In the genomic region with DNA sequence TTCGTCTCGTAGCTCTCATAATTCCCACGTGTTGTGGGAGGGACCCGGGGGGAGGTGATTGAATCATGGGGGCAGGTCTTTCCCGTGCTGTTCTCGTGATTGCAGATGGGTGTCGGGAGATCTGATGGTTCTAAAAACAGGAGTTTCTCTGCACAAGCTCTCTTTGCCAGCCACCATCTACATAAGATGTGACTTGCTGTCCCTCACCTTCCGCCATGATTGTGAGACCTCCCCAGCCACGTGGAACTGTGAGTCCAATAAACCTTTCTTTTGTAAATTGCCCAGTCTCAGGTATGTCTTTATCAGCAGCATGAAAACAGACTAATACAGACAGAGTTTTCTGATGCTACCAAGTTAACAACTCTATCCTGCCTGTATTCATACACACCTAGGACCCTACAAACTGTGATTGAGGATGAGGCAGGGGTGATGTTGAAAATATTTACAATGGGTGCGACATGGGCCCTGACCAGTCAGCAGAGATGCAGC, we compare ENCODE assay signal across 1 cellular context.
A peak's percentile ranks its signal among the peaks of the same experiment; 100 is the strongest.
TF ChIP-seq lines count a peak whose summit lies in the region.

No MANE protein-coding gene starts in this region.

TF ChIP-seq in HepG2, 621 proteins besides CTCF, POLR2A, EP300 and RAD21 (continued from another document and continues in another):
- TF ChIP-seq, protein P1, sequence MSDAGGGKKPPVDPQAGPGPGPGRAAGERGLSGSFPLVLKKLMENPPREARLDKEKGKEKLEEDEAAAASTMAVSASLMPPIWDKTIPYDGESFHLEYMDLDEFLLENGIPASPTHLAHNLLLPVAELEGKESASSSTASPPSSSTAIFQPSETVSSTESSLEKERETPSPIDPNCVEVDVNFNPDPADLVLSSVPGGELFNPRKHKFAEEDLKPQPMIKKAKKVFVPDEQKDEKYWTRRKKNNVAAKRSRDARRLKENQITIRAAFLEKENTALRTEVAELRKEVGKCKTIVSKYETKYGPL (CRISPR knock-in tag; IDR thresholded peaks at IDR 0.05): no peak
- TF ChIP-seq, protein P2, sequence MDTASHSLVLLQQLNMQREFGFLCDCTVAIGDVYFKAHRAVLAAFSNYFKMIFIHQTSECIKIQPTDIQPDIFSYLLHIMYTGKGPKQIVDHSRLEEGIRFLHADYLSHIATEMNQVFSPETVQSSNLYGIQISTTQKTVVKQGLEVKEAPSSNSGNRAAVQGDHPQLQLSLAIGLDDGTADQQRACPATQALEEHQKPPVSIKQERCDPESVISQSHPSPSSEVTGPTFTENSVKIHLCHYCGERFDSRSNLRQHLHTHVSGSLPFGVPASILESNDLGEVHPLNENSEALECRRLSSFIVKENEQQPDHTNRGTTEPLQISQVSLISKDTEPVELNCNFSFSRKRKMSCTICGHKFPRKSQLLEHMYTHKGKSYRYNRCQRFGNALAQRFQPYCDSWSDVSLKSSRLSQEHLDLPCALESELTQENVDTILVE (CRISPR knock-in tag; IDR thresholded peaks at IDR 0.05): 0 out of 2 replicates have a peak, but pooled peaks have one; percentile 20
- TF ChIP-seq RFX3 (CRISPR knock-in tag; IDR thresholded peaks at IDR 0.05): no peak
- TF ChIP-seq, protein P3, sequence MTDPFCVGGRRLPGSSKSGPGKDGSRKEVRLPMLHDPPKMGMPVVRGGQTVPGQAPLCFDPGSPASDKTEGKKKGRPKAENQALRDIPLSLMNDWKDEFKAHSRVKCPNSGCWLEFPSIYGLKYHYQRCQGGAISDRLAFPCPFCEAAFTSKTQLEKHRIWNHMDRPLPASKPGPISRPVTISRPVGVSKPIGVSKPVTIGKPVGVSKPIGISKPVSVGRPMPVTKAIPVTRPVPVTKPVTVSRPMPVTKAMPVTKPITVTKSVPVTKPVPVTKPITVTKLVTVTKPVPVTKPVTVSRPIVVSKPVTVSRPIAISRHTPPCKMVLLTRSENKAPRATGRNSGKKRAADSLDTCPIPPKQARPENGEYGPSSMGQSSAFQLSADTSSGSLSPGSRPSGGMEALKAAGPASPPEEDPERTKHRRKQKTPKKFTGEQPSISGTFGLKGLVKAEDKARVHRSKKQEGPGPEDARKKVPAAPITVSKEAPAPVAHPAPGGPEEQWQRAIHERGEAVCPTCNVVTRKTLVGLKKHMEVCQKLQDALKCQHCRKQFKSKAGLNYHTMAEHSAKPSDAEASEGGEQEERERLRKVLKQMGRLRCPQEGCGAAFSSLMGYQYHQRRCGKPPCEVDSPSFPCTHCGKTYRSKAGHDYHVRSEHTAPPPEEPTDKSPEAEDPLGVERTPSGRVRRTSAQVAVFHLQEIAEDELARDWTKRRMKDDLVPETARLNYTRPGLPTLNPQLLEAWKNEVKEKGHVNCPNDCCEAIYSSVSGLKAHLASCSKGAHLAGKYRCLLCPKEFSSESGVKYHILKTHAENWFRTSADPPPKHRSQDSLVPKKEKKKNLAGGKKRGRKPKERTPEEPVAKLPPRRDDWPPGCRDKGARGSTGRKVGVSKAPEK (CRISPR knock-in tag; IDR thresholded peaks at IDR 0.05; ENCODE audit: borderline replicate concordance): no peak
- no peak for TF ChIP-seq ZNF7 (CRISPR knock-in tag; IDR thresholded peaks at IDR 0.05)
- TF ChIP-seq KDM1A (CRISPR knock-in tag; IDR thresholded peaks at IDR 0.05): no peak
- no peak for TF ChIP-seq NCOA5 (CRISPR knock-in tag; IDR thresholded peaks at IDR 0.05)
- TF ChIP-seq ZNF17 (CRISPR knock-in tag; IDR thresholded peaks at IDR 0.05): no peak
- TF ChIP-seq, protein P4, sequence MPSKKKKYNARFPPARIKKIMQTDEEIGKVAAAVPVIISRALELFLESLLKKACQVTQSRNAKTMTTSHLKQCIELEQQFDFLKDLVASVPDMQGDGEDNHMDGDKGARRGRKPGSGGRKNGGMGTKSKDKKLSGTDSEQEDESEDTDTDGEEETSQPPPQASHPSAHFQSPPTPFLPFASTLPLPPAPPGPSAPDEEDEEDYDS (CRISPR knock-in tag; IDR thresholded peaks at IDR 0.05): no peak
- no peak for TF ChIP-seq ZNF570 (CRISPR knock-in tag; IDR thresholded peaks at IDR 0.05; ENCODE audit: borderline replicate concordance)
- TF ChIP-seq NR0B2 (CRISPR knock-in tag; IDR thresholded peaks at IDR 0.05): no peak
- TF ChIP-seq DBP (CRISPR knock-in tag; IDR thresholded peaks at IDR 0.05; ENCODE audit: not compliant biosample characterization): no peak
- no peak for TF ChIP-seq ZNF550 (CRISPR knock-in tag; IDR thresholded peaks at IDR 0.05; ENCODE audit: borderline replicate concordance)
- no peak for TF ChIP-seq PLRG1 (conservative IDR thresholded peaks at IDR 0.05)
- TF ChIP-seq ZFY (CRISPR knock-in tag; IDR thresholded peaks at IDR 0.05): no peak
- no peak for TF ChIP-seq ZFP82 (CRISPR knock-in tag; IDR thresholded peaks at IDR 0.05; ENCODE audit: borderline replicate concordance)
- TF ChIP-seq NFYC (CRISPR knock-in tag; IDR thresholded peaks at IDR 0.05): no peak
- TF ChIP-seq MBD4 (IDR thresholded peaks at IDR 0.05; ENCODE audit: borderline replicate concordance, low read length): peak; percentile 74
- TF ChIP-seq GLI4 (CRISPR knock-in tag; IDR thresholded peaks at IDR 0.05; ENCODE audit: borderline replicate concordance): no peak
- TF ChIP-seq PBX3 (CRISPR knock-in tag; IDR thresholded peaks at IDR 0.05; ENCODE audit: borderline replicate concordance): no peak
- no peak for TF ChIP-seq NFIB (CRISPR knock-in tag; IDR thresholded peaks at IDR 0.05; ENCODE audit: borderline replicate concordance)
- peak; percentile 93 for TF ChIP-seq ZC3H4 (CRISPR knock-in tag; IDR thresholded peaks at IDR 0.05; ENCODE audit: borderline replicate concordance)
- no peak for TF ChIP-seq STAT5B (CRISPR knock-in tag; IDR thresholded peaks at IDR 0.05)
- 0 out of 2 replicates have a peak, but pooled peaks have one; percentile 31 for TF ChIP-seq SMAD1 (CRISPR knock-in tag; IDR thresholded peaks at IDR 0.05; ENCODE audit: borderline replicate concordance, low read depth)
- TF ChIP-seq ZNF317 (CRISPR knock-in tag; IDR thresholded peaks at IDR 0.05): no peak
- 0 out of 2 replicates have a peak, but pooled peaks have one; percentile 34 for TF ChIP-seq CBFB (CRISPR knock-in tag; IDR thresholded peaks at IDR 0.05)
- TF ChIP-seq ZNF280B (CRISPR knock-in tag; IDR thresholded peaks at IDR 0.05; ENCODE audit: borderline replicate concordance): no peak
- no peak; the same call in 1 of the 2 replicates for TF ChIP-seq ISL2 (CRISPR knock-in tag; IDR thresholded peaks at IDR 0.05)
- peak; percentile 7; the same call in 1 of the 2 replicates for TF ChIP-seq ARID5B (CRISPR knock-in tag; IDR thresholded peaks at IDR 0.05)
- no peak for TF ChIP-seq NR1H2 (CRISPR knock-in tag; IDR thresholded peaks at IDR 0.05; ENCODE audit: borderline replicate concordance, low read depth)
- no peak for TF ChIP-seq RFX5 (IDR thresholded peaks at IDR 0.05; ENCODE audit: low read depth, low read length)
- TF ChIP-seq ZC3H13 (CRISPR knock-in tag; IDR thresholded peaks at IDR 0.05): no peak; the same call in 1 of the 2 replicates
- no peak for TF ChIP-seq ZNF260 (CRISPR knock-in tag; IDR thresholded peaks at IDR 0.05; ENCODE audit: borderline replicate concordance, low read depth)
- 0 out of 2 replicates have a peak, but pooled peaks have one; percentile 22 for TF ChIP-seq TSC22D2 (CRISPR knock-in tag; IDR thresholded peaks at IDR 0.05; ENCODE audit: borderline replicate concordance)
- no peak for TF ChIP-seq ZNF383 (CRISPR knock-in tag; IDR thresholded peaks at IDR 0.05; ENCODE audit: borderline replicate concordance)
- TF ChIP-seq MZF1 (CRISPR knock-in tag; IDR thresholded peaks at IDR 0.05; ENCODE audit: borderline replicate concordance): no peak
- no peak for TF ChIP-seq ZFP90 (CRISPR knock-in tag; IDR thresholded peaks at IDR 0.05; ENCODE audit: borderline replicate concordance)
- TF ChIP-seq GRHL1 (CRISPR knock-in tag; conservative IDR thresholded peaks at IDR 0.05): no peak
- no peak; the same call in 1 of the 2 replicates for TF ChIP-seq ZBTB42 (CRISPR knock-in tag; IDR thresholded peaks at IDR 0.05)
- no peak for TF ChIP-seq ZNF572 (CRISPR knock-in tag; IDR thresholded peaks at IDR 0.05)
- no peak for TF ChIP-seq SOX6 (IDR thresholded peaks at IDR 0.05)
- TF ChIP-seq SOX6 (CRISPR knock-in tag; IDR thresholded peaks at IDR 0.05): 0 out of 2 replicates have a peak, but pooled peaks have one; percentile 0
- TF ChIP-seq HNF4G (IDR thresholded peaks at IDR 0.05; ENCODE audit: borderline replicate concordance, low read depth, low read length): no peak
- no peak for TF ChIP-seq HNF4G (CRISPR knock-in tag; IDR thresholded peaks at IDR 0.05; ENCODE audit: borderline replicate concordance, low read depth)
- no peak for TF ChIP-seq ATF7 (IDR thresholded peaks at IDR 0.05)
- TF ChIP-seq ATF7 (CRISPR knock-in tag; IDR thresholded peaks at IDR 0.05): no peak
- no peak; the same call in 1 of the 2 replicates for TF ChIP-seq ZNF563 (CRISPR knock-in tag; IDR thresholded peaks at IDR 0.05)
- TF ChIP-seq POGK (CRISPR knock-in tag; conservative IDR thresholded peaks at IDR 0.05): no peak; the same call in 1 of the 2 replicates
